ENCODE assay signal across 1 cellular context in genomic region chr2:98558852-98559530, GRCh38.
TF ChIP-seq lines count a peak whose summit lies in the region.

No MANE protein-coding gene starts in this region.

TF ChIP-seq in IMR-90, 13 proteins besides CTCF, POLR2A, EP300 and RAD21 (continued from another document):
- TF ChIP-seq BHLHE40 (IDR thresholded peaks at IDR 0.05; ENCODE audit: low read depth, low read length) = no peak
- TF ChIP-seq SMC3 (IDR thresholded peaks at IDR 0.05; ENCODE audit: low read depth, low read length) = no peak
- TF ChIP-seq RFX5 (IDR thresholded peaks at IDR 0.05; ENCODE audit: low read depth, low read length) = no peak
